In genomic region chr1:168470821-168471473, GRCh38 we compare ENCODE assay signal across 9 cellular contexts.
DNase-seq lines count a peak whose midpoint lies in the region; ATAC-seq and TF ChIP-seq lines count a peak whose summit lies in the region.
"Had no signal": no experiment of that assay in that cellular context is flagged by ENCODE, and none has a peak within 500 bp of the region (broad histone marks: within the 10 kb centered on the region; RNA-seq: fewer than 3 reads in every experiment).

No MANE protein-coding gene starts in this region.

- H3K9me2 ChIP-seq in OCI-LY7 (ENCODE audit: insufficient read depth, low read length), result no peaks in the 10 kb centered on the region

- no peaks in the 10 kb centered on the region for H3K27me3 ChIP-seq in thoracic aorta (replicated peaks; ENCODE audit: insufficient read depth)
- H3K27me3 ChIP-seq in ascending aorta, result no peaks in the 10 kb centered on the region

- H3K36me3 ChIP-seq in thoracic aorta (no peaks in the 10 kb centered on the region), ascending aorta (no peaks in the 10 kb centered on the region), OCI-LY7 (ENCODE audit: insufficient read depth, low read length) (no peaks in the 10 kb centered on the region)

- peaks cover 48% of the 10 kb centered on the region for H3K4me1 Mint-ChIP-seq in activated naive CD4-positive, alpha-beta T cell treated with anti-CD3 and anti-CD28 coated beads for 36 hours (ENCODE audit: low read depth)

- H4K20me1 ChIP-seq in OCI-LY7 (ENCODE audit: insufficient read depth, low read length), result no peaks in the 10 kb centered on the region

- H3K27me3 Mint-ChIP-seq in activated naive CD4-positive, alpha-beta T cell treated with anti-CD3 and anti-CD28 coated beads for 36 hours (ENCODE audit: low read depth), result no peaks in the 10 kb centered on the region

- peaks cover 27 to 47% of the 10 kb centered on the region in 2 donors for H3K4me1 ChIP-seq in thoracic aorta (ENCODE audit: control insufficient read depth in 1 of 2, low read depth in 2 of 2)
- H3K4me1 ChIP-seq in ascending aorta, result peaks cover 3 to 22% of the 10 kb centered on the region in 2 donors
- no peaks in the 10 kb centered on the region for H3K4me1 ChIP-seq in OCI-LY7 (ENCODE audit: insufficient read depth, low read length, poor library complexity, severe bottlenecking)

- no peak overlapping the region for H2AFZ ChIP-seq in OCI-LY7 (ENCODE audit: low read length)

- peaks cover 7 to 14% of the 10 kb centered on the region in 2 donors for H3K36me3 Mint-ChIP-seq in activated naive CD4-positive, alpha-beta T cell treated with anti-CD3 and anti-CD28 coated beads, Interleukin-2, amount 50 U/mL, for 72 hours
- H3K36me3 Mint-ChIP-seq in activated naive CD4-positive, alpha-beta T cell treated with anti-CD3 and anti-CD28 coated beads for 36 hours (ENCODE audit: low read depth), result no peaks in the 10 kb centered on the region

- no peak overlapping the region for H3K4me3 ChIP-seq in foreskin fibroblast (ENCODE audit: low read depth in 1 of 2, low read length in 2 of 2)
- no peak overlapping the region for H3K4me3 ChIP-seq in thoracic aorta
- no peak overlapping the region for H3K4me3 ChIP-seq in ascending aorta
- no peak overlapping the region for H3K4me3 ChIP-seq in OCI-LY7 (ENCODE audit: low read depth, low read length, poor library complexity, severe bottlenecking)

- H3K4me2 ChIP-seq in OCI-LY7 (ENCODE audit: low read length), result no peak overlapping the region

- intact Hi-C loops in activated naive CD4-positive, alpha-beta T cell treated with anti-CD3 and anti-CD28 coated beads for 36 hours (cut with micrococcal nuclease), result no loop called here
- intact Hi-C loops in ascending aorta (cut with DNase I), result no loop called here
- intact Hi-C loops in OCI-LY7 (cut with micrococcal nuclease; ENCODE audit: unreplicated experiment), result no loop called here

- BruUV-seq in OCI-LY7 (replicated peaks; lab: Mats Ljungman, UMichigan), result no TSS peak

- H3K27ac ChIP-seq in thoracic aorta (peak overlapping the region in 1 of 2 donors; percentile 34), ascending aorta (peak overlapping the region in 1 of 2 donors; percentile 39), OCI-LY7 (ENCODE audit: low read depth, low read length, poor library complexity, severe bottlenecking) (no peak overlapping the region)

- H3K9me3 Mint-ChIP-seq in activated naive CD4-positive, alpha-beta T cell treated with anti-CD3 and anti-CD28 coated beads, Interleukin-2, amount 50 U/mL, for 72 hours, result peaks cover 7% of the 10 kb centered on the region in 2 donors
- H3K9me3 Mint-ChIP-seq in activated naive CD4-positive, alpha-beta T cell treated with anti-CD3 and anti-CD28 coated beads for 36 hours, result peaks cover 12% of the 10 kb centered on the region

- no peak overlapping the region for H3K27ac Mint-ChIP-seq in activated naive CD4-positive, alpha-beta T cell treated with anti-CD3 and anti-CD28 coated beads, Interleukin-2, amount 50 U/mL, for 72 hours
- no peak overlapping the region for H3K27ac Mint-ChIP-seq in activated naive CD4-positive, alpha-beta T cell treated with anti-CD3 and anti-CD28 coated beads for 36 hours

- POLR2A ChIA-PET in OCI-LY7 (lab: Charles Lee), result interaction anchor here (0.6 kb wide), 2 partner anchors 9 to 664 kb away, joined by 3 to 5 read pairs; no protein-coding TSS in a partner anchor

- H3K9me3 ChIP-seq in thoracic aorta (no peaks in the 10 kb centered on the region), ascending aorta (no peaks in the 10 kb centered on the region), OCI-LY7 (ENCODE audit: low read length) (no peaks in the 10 kb centered on the region)

- no peak overlapping the region for H3K4me3 Mint-ChIP-seq in activated naive CD4-positive, alpha-beta T cell treated with anti-CD3 and anti-CD28 coated beads for 36 hours
- H3K4me3 Mint-ChIP-seq: activated T-cell treated with anti-CD3 and anti-CD28 coated beads, Interleukin-2, amount 50 U/mL, for 4 hours had no signal

- CTCF ChIA-PET in activated naive CD4-positive, alpha-beta T cell treated with anti-CD3 and anti-CD28 coated beads for 36 hours (lab: Charles Lee), result interaction anchor here (0.7 to 1.4 kb wide), 2 partner anchors 16 to 128 kb away, joined by 3 to 5 read pairs; no protein-coding TSS in a partner anchor
- CTCF ChIA-PET in OCI-LY7 (lab: Charles Lee; ENCODE audit: unreplicated experiment), result no interaction called here

- no peaks in the 10 kb centered on the region for H3K79me2 ChIP-seq in OCI-LY7 (ENCODE audit: insufficient read depth, low read depth, low read length)

- ATAC-seq in activated naive CD4-positive, alpha-beta T cell treated with anti-CD3 and anti-CD28 coated beads, Interleukin-2, amount 50 U/mL, for 72 hours, result peak; percentile 33 to 60
- peak; percentile 70 for ATAC-seq in thoracic aorta (ENCODE audit: insufficient number of reproducible peaks, low FRiP score, low read depth)

- TF ChIP-seq CTCF in foreskin fibroblast (IDR thresholded peaks at IDR 0.05; ENCODE audit: low read depth, low read length), result no peak
- TF ChIP-seq CTCF in thoracic aorta (IDR thresholded peaks at IDR 0.05), result peak; percentile 9
- TF ChIP-seq CTCF in ascending aorta (IDR thresholded peaks at IDR 0.05), result peak in 1 of 3 experiments; percentile 8
- TF ChIP-seq CTCF in OCI-LY7 (conservative IDR thresholded peaks at IDR 0.05; ENCODE audit: low read length), result no peak

- no peak for DNase-seq in activated naive CD4-positive, alpha-beta T cell treated with anti-CD3 and anti-CD28 coated beads, Interleukin-2, amount 50 U/mL, for 72 hours (ENCODE audit: low spot score in 2 of 2)
- DNase-seq in activated naive CD4-positive, alpha-beta T cell treated with anti-CD3 and anti-CD28 coated beads for 36 hours, result no peak
- DNase-seq in SW 1271 (lab: John Stamatoyannopoulos, UW), result peak; percentile 7 to 63
- DNase-seq in foreskin fibroblast, result peak; percentile 86 to 94
- no peak for DNase-seq in thoracic aorta (ENCODE audit: low spot score)
- DNase-seq in ascending aorta (ENCODE audit: low spot score in 2 of 2), result no peak
- no peak for DNase-seq in activated effector memory CD4-positive, alpha-beta T cell treated with anti-CD3 and anti-CD28 coated beads, Interleukin-2, amount 50 U/mL, for 16 hours
- no peak for DNase-seq in OCI-LY7 (ENCODE audit: low spot score)
- DNase-seq: activated T-cell treated with anti-CD3 and anti-CD28 coated beads, Interleukin-2, amount 50 U/mL, for 4 hours had no signal

Comparison
In these comparisons a context has a peak if more than half of its experiments do, and no peak if none do; other contexts are left out.
1. DNase-seq: peak in SW 1271 (2 of 2) and foreskin fibroblast (2 of 2); none in activated naive CD4-positive, alpha-beta T cell treated with anti-CD3 and anti-CD28 coated beads, Interleukin-2, amount 50 U/mL, for 72 hours (0 of 2), activated naive CD4-positive, alpha-beta T cell treated with anti-CD3 and anti-CD28 coated beads for 36 hours (single experiment), thoracic aorta (single experiment), ascending aorta (0 of 2), activated effector memory CD4-positive, alpha-beta T cell treated with anti-CD3 and anti-CD28 coated beads, Interleukin-2, amount 50 U/mL, for 16 hours (single experiment) and OCI-LY7 (single experiment).